8 cellular contexts compared by ENCODE assay signal in the genomic region with DNA sequence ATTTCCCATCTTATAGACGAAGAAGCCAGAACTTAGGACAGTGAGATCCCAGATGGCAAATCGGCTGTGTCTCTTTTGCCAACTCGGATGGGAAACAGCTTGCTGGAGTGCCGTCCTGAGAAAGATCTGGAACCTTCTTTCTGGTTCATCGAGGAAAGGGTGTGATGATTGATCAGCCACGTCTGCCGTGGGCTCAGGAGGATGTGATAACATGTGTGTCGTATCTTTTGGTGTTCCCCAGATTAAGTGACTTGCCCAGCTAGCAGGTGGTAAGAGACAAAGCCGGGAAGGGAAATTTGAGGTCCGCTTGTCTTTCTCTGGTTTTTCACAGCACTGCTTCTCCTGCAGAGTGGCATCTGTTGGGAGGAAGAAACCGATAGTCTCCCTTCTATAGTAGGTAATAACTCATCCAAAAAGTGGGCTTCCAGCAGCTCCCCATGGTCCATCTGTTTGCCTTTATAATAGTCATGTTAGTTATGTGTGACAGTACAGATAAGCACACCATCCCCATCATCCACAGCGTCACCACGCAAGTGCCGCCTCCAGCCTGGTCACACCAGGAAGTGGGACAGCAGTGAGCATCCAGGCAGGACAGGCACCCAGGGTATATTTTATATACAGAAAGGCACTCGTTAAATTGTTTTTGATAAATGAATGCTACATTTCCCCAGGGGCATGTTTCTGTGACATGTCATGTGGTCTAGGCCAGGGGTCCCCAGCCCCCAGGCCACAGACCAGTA.
"Had no signal": no experiment of that assay in that cellular context is flagged by ENCODE, and none has a peak within 500 bp of the region (broad histone marks: within the 10 kb centered on the region; RNA-seq: fewer than 3 reads in every experiment).

No MANE protein-coding gene starts in this region.

- DNase-seq: activated CD4-positive, alpha-beta T cell treated with anti-CD3 and anti-CD28 coated beads for 36 hours; activated naive CD4-positive, alpha-beta T cell; central memory CD4-positive, alpha-beta T cell; SW 1271; trophoblast cell had no signal

- H3K9ac ChIP-seq: parathyroid adenoma had no signal

- H3K4me3 ChIP-seq: gastroesophageal sphincter, skin epidermis had no signal

- H3K9me3 ChIP-seq: gastroesophageal sphincter had no signal

- ATAC-seq: activated CD4-positive, alpha-beta T cell treated with anti-CD3 and anti-CD28 coated beads for 36 hours; gastroesophageal sphincter had no signal

- H3K27me3 ChIP-seq: gastroesophageal sphincter had no signal
